ENCODE assay signal across 9 cellular contexts in the genomic region with DNA sequence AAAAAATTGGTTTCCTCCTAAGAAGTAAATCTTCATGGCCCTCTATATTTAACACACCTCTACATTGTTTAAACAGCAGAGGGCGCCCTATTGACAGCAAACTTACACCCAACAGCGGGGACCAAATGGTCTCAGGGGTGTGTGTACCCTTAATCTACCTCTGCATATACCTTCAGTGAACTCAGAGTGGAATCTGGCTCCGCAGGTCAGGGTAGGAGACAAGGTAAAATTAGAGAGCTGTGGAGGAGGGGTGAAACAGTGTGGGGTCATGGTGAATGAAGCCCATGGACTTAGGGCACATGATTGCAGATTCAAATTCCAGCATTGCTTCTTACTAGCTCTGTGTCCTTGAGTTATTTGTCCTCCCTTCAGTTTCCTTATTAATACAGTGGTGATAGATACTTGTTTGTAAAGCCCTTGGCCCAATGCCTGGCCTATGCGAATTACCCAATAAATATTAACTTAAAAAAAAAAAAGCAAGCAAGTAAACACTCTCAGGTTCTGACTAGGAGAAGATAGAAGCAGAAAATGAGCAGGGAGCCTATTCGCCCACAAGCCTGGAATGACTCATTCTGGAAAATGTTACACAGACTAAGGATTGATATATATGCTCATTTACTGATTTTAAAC.
DNase-seq lines count a peak whose midpoint lies in the region; ATAC-seq, FAIRE-seq and TF ChIP-seq lines count a peak whose summit lies in the region.
"Had no signal": no experiment of that assay in that cellular context is flagged by ENCODE, and none has a peak within 500 bp of the region (broad histone marks: within the 10 kb centered on the region; RNA-seq: fewer than 3 reads in every experiment).

No MANE protein-coding gene starts in this region.

- H3K27me3 ChIP-seq in left ventricle myocardium inferior (ENCODE audit: low read depth) (no peaks in the 10 kb centered on the region), astrocyte (ENCODE audit: insufficient read depth, low read length) (no peaks in the 10 kb centered on the region), mesendoderm (ENCODE audit: insufficient read depth, low read length, poor library complexity) (no peaks in the 10 kb centered on the region)

- no peak for ATAC-seq in HG03095 (IDR thresholded peaks at IDR 0.05; ENCODE audit: unreplicated experiment)

- H2BK120ac ChIP-seq in mesendoderm (ENCODE audit: low read depth, low read length), result no peak overlapping the region

- H3K18ac ChIP-seq in mesendoderm (ENCODE audit: low read length), result no peak overlapping the region

- FAIRE-seq in astrocyte (lab: Jason Lieb, UNC), result no peak

- no peak overlapping the region for H3K4me3 Mint-ChIP-seq in astrocyte (ENCODE audit: unreplicated experiment)
- H3K4me3 Mint-ChIP-seq: activated naive CD8-positive, alpha-beta T cell had no signal

- no peaks in the 10 kb centered on the region for H3K36me3 ChIP-seq in left ventricle myocardium inferior
- no peaks in the 10 kb centered on the region for H3K36me3 ChIP-seq in astrocyte (ENCODE audit: insufficient read depth, low read length)
- no peaks in the 10 kb centered on the region for H3K36me3 ChIP-seq in mesendoderm (ENCODE audit: control insufficient read depth, insufficient read depth, low read length)

- H3K4me3 ChIP-seq in left ventricle myocardium inferior (no peak overlapping the region), astrocyte (ENCODE audit: insufficient read depth, low read depth, low read length) (no peak overlapping the region), mesendoderm (ENCODE audit: low read length) (no peak overlapping the region)

- H3K4me2 ChIP-seq in astrocyte (ENCODE audit: low read length), result no peak overlapping the region
- H3K4me2 ChIP-seq in mesendoderm (ENCODE audit: low read length), result no peak overlapping the region

- H3K4me1 Mint-ChIP-seq in astrocyte (ENCODE audit: low read depth, unreplicated experiment), result peaks cover 4% of the 10 kb centered on the region

- H3K9me3 Mint-ChIP-seq in astrocyte (ENCODE audit: unreplicated experiment), result no peaks in the 10 kb centered on the region

- H2AK5ac ChIP-seq in mesendoderm (ENCODE audit: low read length), result no peak overlapping the region

- H3K27ac Mint-ChIP-seq in astrocyte (ENCODE audit: unreplicated experiment), result no peak overlapping the region
- H3K27ac Mint-ChIP-seq: activated naive CD8-positive, alpha-beta T cell had no signal

- H3K79me1 ChIP-seq in mesendoderm (ENCODE audit: low read length), result no peaks in the 10 kb centered on the region

- intact Hi-C loops in left ventricle myocardium inferior (cut with micrococcal nuclease) (no loop called here), cardiac septum (cut with DNase I) (no loop called here)

- no peaks in the 10 kb centered on the region for H4K20me1 ChIP-seq in astrocyte (ENCODE audit: insufficient read depth, low read length)

- DNase-seq in left ventricle myocardium inferior (no peak), cardiac septum (ENCODE audit: low spot score) (no peak), NCI-H1105 treated with DMSO at 0.1 percent for 48 hours (lab: John Stamatoyannopoulos, UW) (peak; percentile 58), astrocyte (ENCODE audit: low read depth) (no peak), mesendoderm (peak; percentile 67), LoVo (ENCODE audit: low spot score) (no peak), germinal center (ENCODE audit: low spot score) (no peak)

- H2AFZ ChIP-seq in astrocyte (ENCODE audit: low read depth, low read length), result no peak overlapping the region

- no peak overlapping the region for H3K23ac ChIP-seq in mesendoderm (ENCODE audit: low read length)

- TF ChIP-seq CTCF in left ventricle myocardium inferior (IDR thresholded peaks at IDR 0.05; ENCODE audit: borderline replicate concordance) (peak; percentile 51), astrocyte (IDR thresholded peaks at IDR 0.05; ENCODE audit: insufficient read depth, low read depth, low read length) (peak; percentile 8)

- no peaks in the 10 kb centered on the region for H3K4me1 ChIP-seq in left ventricle myocardium inferior
- H3K4me1 ChIP-seq in astrocyte (ENCODE audit: insufficient read depth, low read length), result no peaks in the 10 kb centered on the region
- H3K4me1 ChIP-seq in mesendoderm (ENCODE audit: control insufficient read depth, low read depth, low read length), result peaks cover 2% of the 10 kb centered on the region

- H4K8ac ChIP-seq in mesendoderm (ENCODE audit: low read depth, low read length), result no peak overlapping the region

- H3K27ac ChIP-seq in left ventricle myocardium inferior (replicated peaks), result no peak overlapping the region
- no peak overlapping the region for H3K27ac ChIP-seq in astrocyte (ENCODE audit: low read depth, low read length)
- no peak overlapping the region for H3K27ac ChIP-seq in mesendoderm (ENCODE audit: low read depth, low read length)

- H3K9me3 ChIP-seq in left ventricle myocardium inferior (replicated peaks), result peaks cover 2% of the 10 kb centered on the region
- no peaks in the 10 kb centered on the region for H3K9me3 ChIP-seq in astrocyte (ENCODE audit: insufficient read depth, low read depth, low read length)

- H4K5ac ChIP-seq in mesendoderm (ENCODE audit: low read length), result no peak overlapping the region

- H3K56ac ChIP-seq in mesendoderm (ENCODE audit: low read length), result peak overlapping the region; percentile 70

- WGBS in mesendoderm (ENCODE audit: extremely low coverage, insufficient coverage, low lambda C conversion rate), result no CpG with 5 or more reads among the region's 5 CpGs

- no peaks in the 10 kb centered on the region for H3K36me3 Mint-ChIP-seq in astrocyte (ENCODE audit: low read depth, unreplicated experiment)
- H3K36me3 Mint-ChIP-seq: activated naive CD8-positive, alpha-beta T cell had no signal

- no peak overlapping the region for H2BK15ac ChIP-seq in mesendoderm (replicated peaks; ENCODE audit: low read depth)

- H3K79me2 ChIP-seq in astrocyte (ENCODE audit: insufficient read depth, low read length) (no peaks in the 10 kb centered on the region), mesendoderm (ENCODE audit: control insufficient read depth, insufficient read depth, low read length) (no peaks in the 10 kb centered on the region)

- no peak overlapping the region for H3K9ac ChIP-seq in astrocyte (ENCODE audit: low read length)
- H3K9ac ChIP-seq in mesendoderm (ENCODE audit: low read length), result no peak overlapping the region

- H3K27me3 Mint-ChIP-seq in astrocyte (ENCODE audit: low read depth, unreplicated experiment), result peaks cover 8% of the 10 kb centered on the region

- H3K4ac ChIP-seq in mesendoderm (ENCODE audit: low read depth, low read length), result no peak overlapping the region

- H2BK5ac ChIP-seq in mesendoderm (ENCODE audit: low read length), result no peak overlapping the region

Comparison
In these comparisons a context has a peak if more than half of its experiments do, and no peak if none do; other contexts are left out.
1. DNase-seq: peak in NCI-H1105 treated with DMSO at 0.1 percent for 48 hours (single experiment) and mesendoderm (single experiment); none in left ventricle myocardium inferior (single experiment), cardiac septum (single experiment), astrocyte (single experiment), LoVo (single experiment) and germinal center (single experiment).